ENCODE assay signal across 17 cellular contexts in genomic region chr2:120441351-120441700, GRCh38.
A peak's percentile ranks its signal among the peaks of the same experiment; 100 is the strongest.
DNase-seq lines count a peak whose midpoint lies in the region; TF ChIP-seq lines count a peak whose summit lies in the region.
"Had no signal": no experiment of that assay in that cellular context is flagged by ENCODE, and none has a peak within 500 bp of the region (broad histone marks: within the 10 kb centered on the region; RNA-seq: fewer than 3 reads in every experiment).

No MANE protein-coding gene starts in this region.

- TF ChIP-seq POLR2A in spleen (IDR thresholded peaks at IDR 0.05) = no peak

- H3K4me1 ChIP-seq in Karpas-422 (ENCODE audit: low read length) (peaks cover 61% of the 10 kb centered on the region), spleen (peaks cover 5 to 17% (median 12%) of the 10 kb centered on the region in 6 donors)

- no peak for TF ChIP-seq CTCF in VCaP (conservative IDR thresholded peaks at IDR 0.05)
- no peak for TF ChIP-seq CTCF in nephron (IDR thresholded peaks at IDR 0.05; ENCODE audit: unreplicated experiment in 3 of 3)
- no peak for TF ChIP-seq CTCF in spleen (IDR thresholded peaks at IDR 0.05 in 8 of 11, conservative IDR thresholded peaks at IDR 0.05 in 3 of 11)
- no peak for TF ChIP-seq CTCF in glutamatergic neuron (IDR thresholded peaks at IDR 0.05; ENCODE audit: partially characterized antibody, unreplicated experiment)

- H3K36me3 ChIP-seq in Karpas-422 (ENCODE audit: insufficient read depth, low read length) = no peaks in the 10 kb centered on the region
- H3K36me3 ChIP-seq in spleen = no peaks in the 10 kb centered on the region

- H3K4me1 Mint-ChIP-seq in nephron (peaks cover 39% of the 10 kb centered on the region), glutamatergic neuron (ENCODE audit: low read depth, unreplicated experiment) (peaks cover 2% of the 10 kb centered on the region)

- H3K9me3 Mint-ChIP-seq in nephron (no peaks in the 10 kb centered on the region), glutamatergic neuron (ENCODE audit: unreplicated experiment) (peaks cover 7% of the 10 kb centered on the region)
- H3K9me3 Mint-ChIP-seq: CD4-positive, CD25-positive, alpha-beta regulatory T cell; HFFc6 had no signal

- WGBS in spleen, 5 donors = 63 to 72% (median 66%) methylated on average over 9 of the region's 9 CpGs

- H3K27ac Mint-ChIP-seq in nephron = no peak overlapping the region
- H3K27ac Mint-ChIP-seq in glutamatergic neuron (ENCODE audit: unreplicated experiment) = no peak overlapping the region
- H3K27ac Mint-ChIP-seq: CD4-positive, CD25-positive, alpha-beta regulatory T cell; HFFc6 had no signal

- H2AFZ ChIP-seq in Karpas-422 (ENCODE audit: low read length) = no peak overlapping the region

- H3K4me2 ChIP-seq in Karpas-422 (ENCODE audit: low read depth, low read length, poor library complexity, severe bottlenecking) = peak overlapping the region; percentile 15

- no peaks in the 10 kb centered on the region for H3K36me3 Mint-ChIP-seq in nephron (ENCODE audit: low read depth)
- no peaks in the 10 kb centered on the region for H3K36me3 Mint-ChIP-seq in glutamatergic neuron (ENCODE audit: unreplicated experiment)
- H3K36me3 Mint-ChIP-seq: CD4-positive, CD25-positive, alpha-beta regulatory T cell had no signal

- no peak overlapping the region for H3K9ac ChIP-seq in Karpas-422 (ENCODE audit: low read length)

- no peak overlapping the region for H3K27ac ChIP-seq in Karpas-422 (ENCODE audit: low read length)
- peak overlapping the region; percentile 69; the same call in 1 of the 2 replicates for H3K27ac ChIP-seq in VCaP
- no peak overlapping the region for H3K27ac ChIP-seq in spleen

- DNase-seq in Karpas-422 (no peak), spleen (peak; percentile 32), glutamatergic neuron (no peak), HCEC 1CT (no peak), NCI-H2171 (lab: John Stamatoyannopoulos, UW) (no peak)
- DNase-seq: CD4-positive, CD25-positive, alpha-beta regulatory T cell; EL; GF-D8; HFFc6; MM.1S; NCI-H1417 treated with DMSO at 0.1 percent for 48 hours; NCI-H187; NCI-H2107; NK-92 treated with Interleukin-12 subunit alpha and Interleukin-12 subunit beta, amount 100 ng/mL, for 24 hours had no signal

- intact Hi-C loops in spleen (cut with DNase I; ENCODE audit: low total_unique reads) = no loop called here

- no peaks in the 10 kb centered on the region for H3K9me2 ChIP-seq in Karpas-422 (replicated peaks; ENCODE audit: insufficient read depth, low read length)

- H3K79me2 ChIP-seq in Karpas-422 (ENCODE audit: low read length) = no peaks in the 10 kb centered on the region

- H3K27me3 ChIP-seq in Karpas-422 (ENCODE audit: low read length) (no peaks in the 10 kb centered on the region), spleen (replicated peaks in 1 of 7) (peaks cover 3 to 88% (median 32%) of the 10 kb centered on the region in 7 donors)

- H3K4me3 ChIP-seq in Karpas-422 (ENCODE audit: low read length) (no peak overlapping the region), spleen (no peak overlapping the region)
- H3K4me3 ChIP-seq: K562 had no signal

- H3K9me3 ChIP-seq in Karpas-422 (ENCODE audit: low read length) (no peaks in the 10 kb centered on the region), spleen (no peaks in the 10 kb centered on the region)

- H3K4me3 Mint-ChIP-seq in nephron (peak overlapping the region in 2 of 3 experiments; percentile 15 to 77), glutamatergic neuron (ENCODE audit: unreplicated experiment) (no peak overlapping the region)
- H3K4me3 Mint-ChIP-seq: HFFc6 had no signal

- no peaks in the 10 kb centered on the region for H4K20me1 ChIP-seq in Karpas-422 (ENCODE audit: insufficient read depth, low read depth, low read length)

- H3K27me3 Mint-ChIP-seq in nephron (ENCODE audit: low read depth) (peaks cover 95% of the 10 kb centered on the region), glutamatergic neuron (ENCODE audit: unreplicated experiment) (peaks cover 27% of the 10 kb centered on the region)
